In genomic region chr4:6772223-6772928, GRCh38 we compare ENCODE assay signal across 10 cellular contexts. TPM values are rescaled to one million over a fixed set of nuclear protein-coding genes. Genes with fewer than 3 reads are reported as not detected.
DNase-seq lines count a peak whose midpoint lies in the region; ATAC-seq and TF ChIP-seq lines count a peak whose summit lies in the region.
"Had no signal": no experiment of that assay in that cellular context is flagged by ENCODE, and none has a peak within 500 bp of the region (broad histone marks: within the 10 kb centered on the region; RNA-seq: fewer than 3 reads in every experiment).

No MANE protein-coding gene starts in this region.

- peaks cover 19% of the 10 kb centered on the region for H3K27me3 Mint-ChIP-seq in progenitor cell of endocrine pancreas

- DNase-seq in GM03348 (ENCODE audit: low spot score) = peak; percentile 62
- no peak for DNase-seq in RWPE2 (ENCODE audit: low spot score)
- no peak for DNase-seq in progenitor cell of endocrine pancreas (ENCODE audit: low spot score, unreplicated experiment)
- no peak for DNase-seq in kidney glomerular epithelial cell (lab: John Stamatoyannopoulos, UW)
- DNase-seq in lower lobe of right lung = no peak
- DNase-seq: activated T-cell treated with anti-CD3 and anti-CD28 coated beads, Interleukin-2, amount 50 U/mL, for 4 hours had no signal

- H3K27ac ChIP-seq in RWPE2 (ENCODE audit: poor library complexity, severe bottlenecking) (no peak overlapping the region), lower lobe of right lung (no peak overlapping the region)

- H3K27me3 ChIP-seq in RWPE2 (ENCODE audit: insufficient read depth, poor library complexity, severe bottlenecking) (no peaks in the 10 kb centered on the region), lower lobe of right lung (ENCODE audit: low read depth) (no peaks in the 10 kb centered on the region)

- TF ChIP-seq CTCF in RWPE2 (IDR thresholded peaks at IDR 0.05; ENCODE audit: poor library complexity, severe bottlenecking) (no peak), progenitor cell of endocrine pancreas (IDR thresholded peaks at IDR 0.05; ENCODE audit: unreplicated experiment) (no peak), lower lobe of right lung (IDR thresholded peaks at IDR 0.05) (no peak)

- peaks cover 4% of the 10 kb centered on the region for H3K4me1 Mint-ChIP-seq in progenitor cell of endocrine pancreas (ENCODE audit: low read depth)

- ATAC-seq in RWPE2 (ENCODE audit: low read depth) (0 out of 3 replicates have a peak, but pooled peaks have one; percentile 29), esophagus mucosa (peak; percentile 66), lower lobe of right lung (no peak), HG02798 (IDR thresholded peaks at IDR 0.05; ENCODE audit: poor library complexity, unreplicated experiment) (no peak), HG03565 (IDR thresholded peaks at IDR 0.05; ENCODE audit: unreplicated experiment) (no peak)
- ATAC-seq: activated T-cell treated with anti-CD3 and anti-CD28 coated beads, Interleukin-2, amount 50 U/mL, for 4 hours had no signal

- intact Hi-C loops in lower lobe of right lung (cut with DNase I) = no loop called here

- H3K27ac Mint-ChIP-seq in progenitor cell of endocrine pancreas = peak overlapping the region; percentile 24

- H3K9me3 ChIP-seq in RWPE2 (ENCODE audit: severe bottlenecking) (no peaks in the 10 kb centered on the region), lower lobe of right lung (no peaks in the 10 kb centered on the region)

- H3K4me3 ChIP-seq in RWPE2 (ENCODE audit: severe bottlenecking) (no peak overlapping the region), lower lobe of right lung (no peak overlapping the region)

- H3K4me1 ChIP-seq in RWPE2 (ENCODE audit: insufficient read depth, poor library complexity, severe bottlenecking) (peaks cover 3% of the 10 kb centered on the region), lower lobe of right lung (no peaks in the 10 kb centered on the region)

- H3K36me3 Mint-ChIP-seq in progenitor cell of endocrine pancreas (ENCODE audit: insufficient read depth) = no peaks in the 10 kb centered on the region
- H3K36me3 Mint-ChIP-seq: CD14-positive monocyte had no signal

- H3K4me3 Mint-ChIP-seq in progenitor cell of endocrine pancreas (ENCODE audit: low read depth) = no peak overlapping the region
- H3K4me3 Mint-ChIP-seq: activated T-cell treated with anti-CD3 and anti-CD28 coated beads, Interleukin-2, amount 50 U/mL, for 4 hours; CD14-positive monocyte had no signal

- no peaks in the 10 kb centered on the region for H3K36me3 ChIP-seq in RWPE2 (ENCODE audit: low read depth)
- H3K36me3 ChIP-seq in lower lobe of right lung = no peaks in the 10 kb centered on the region

- H3K9me3 Mint-ChIP-seq in progenitor cell of endocrine pancreas (ENCODE audit: low read depth) = no peaks in the 10 kb centered on the region
- H3K9me3 Mint-ChIP-seq: activated T-cell treated with anti-CD3 and anti-CD28 coated beads, Interleukin-2, amount 50 U/mL, for 4 hours had no signal

RNA-seq across cellular contexts. Expression of gene KIAA0232, which starts 10.2 kb away (rescaled TPM):
- 20.9 TPM for total RNA-seq in esophagus mucosa
- 50.3 and 52.8 TPM in 2 replicates for total RNA-seq in progenitor cell of endocrine pancreas
- total RNA-seq in lower lobe of right lung = 28.1 TPM

RNA-seq across cellular contexts. Expression of gene BLOC1S4, which starts 56.4 kb away (rescaled TPM):
- total RNA-seq in esophagus mucosa (9.8 TPM), progenitor cell of endocrine pancreas (18.8 and 20.0 TPM in 2 replicates), lower lobe of right lung (9.0 TPM)

Comparison
In these comparisons a context has a peak if more than half of its experiments do, and no peak if none do; other contexts are left out.
1. ATAC-seq: peak in RWPE2 (single experiment) and esophagus mucosa (single experiment); none in lower lobe of right lung (0 of 2), HG02798 (single experiment) and HG03565 (single experiment).